ENCODE assay signal across 30 cellular contexts in genomic region chr14:102708494-102708893, GRCh38.
DNase-seq lines count a peak whose midpoint lies in the region; ATAC-seq and TF ChIP-seq lines count a peak whose summit lies in the region.
"Had no signal": no experiment of that assay in that cellular context is flagged by ENCODE, and none has a peak within 500 bp of the region (broad histone marks: within the 10 kb centered on the region; RNA-seq: fewer than 3 reads in every experiment).

No MANE protein-coding gene starts in this region.

- H3K27me3 Mint-ChIP-seq in MCF 10A (ENCODE audit: insufficient read depth, unreplicated experiment), result no peaks in the 10 kb centered on the region
- H3K27me3 Mint-ChIP-seq: activated CD4-positive, alpha-beta T cell treated with anti-CD3 and anti-CD28 coated beads, Interleukin-2, amount 10 ng/mL, durations not matched to agents 24 days and 14 days; CD4-positive, CD25-positive, alpha-beta regulatory T cell had no signal

- H3K4me1 ChIP-seq in breast epithelium, result no peaks in the 10 kb centered on the region

- no peak overlapping the region for H3K27ac ChIP-seq in breast epithelium
- H3K27ac ChIP-seq: coronary artery, ovary had no signal

- intact Hi-C loops in MCF 10A (cut with micrococcal nuclease) (no loop called here), breast epithelium (cut with DNase I; ENCODE audit: low total_unique reads) (no loop called here)

- H3K36me3 Mint-ChIP-seq in MCF 10A (ENCODE audit: insufficient read depth, unreplicated experiment), result peaks cover 81% of the 10 kb centered on the region

- no peak overlapping the region for H3K4me3 Mint-ChIP-seq in MCF 10A (ENCODE audit: unreplicated experiment)
- H3K4me3 Mint-ChIP-seq: activated CD4-positive, alpha-beta T cell treated with anti-CD3 and anti-CD28 coated beads, Interleukin-2, amount 10 ng/mL, durations not matched to agents 24 days and 14 days; CD4-positive, CD25-positive, alpha-beta regulatory T cell; nephron had no signal

- TF ChIP-seq CTCF in MCF 10A (IDR thresholded peaks at IDR 0.05; ENCODE audit: unreplicated experiment) (no peak), breast epithelium (IDR thresholded peaks at IDR 0.05) (no peak)

- H3K9me3 ChIP-seq in breast epithelium, result no peaks in the 10 kb centered on the region
- H3K9me3 ChIP-seq: ovary had no signal

- H3K27me3 ChIP-seq in breast epithelium, result no peaks in the 10 kb centered on the region
- H3K27me3 ChIP-seq: ovary had no signal

- DNase-seq in MCF 10A (ENCODE audit: unreplicated experiment) (no peak), breast epithelium (ENCODE audit: low spot score in 2 of 2) (no peak), left kidney (ENCODE audit: low read depth, low spot score) (peak; percentile 50), DMS53 (lab: John Stamatoyannopoulos, UW) (no peak), NCI-H82 (lab: John Stamatoyannopoulos, UW) (no peak), CD1c-positive myeloid dendritic cell (ENCODE audit: extremely low spot score) (no peak)
- no peak for DNase-seq in activated naive CD4-positive, alpha-beta T cell (lab: John Stamatoyannopoulos, UW)
- DNase-seq: activated CD4-positive, alpha-beta T cell treated with anti-CD3 and anti-CD28 coated beads, Interleukin-2, amount 10 ng/mL, durations not matched to agents 24 days and 14 days; activated effector memory CD4-positive, alpha-beta T cell treated with Interleukin-2 at 50 U/mL for 16 hours; Calu3; CD4-positive, CD25-positive, alpha-beta regulatory T cell; DMS79 treated with DMSO at 0.1 percent for 48 hours; effector CD8-positive, alpha-beta T cell; GDM1; H7; hypothalamus; IMR-90; left cardiac atrium; mammary epithelial cell; MV-4-11; NCI-H1436; NCI-H2081 treated with DMSO at 0.1 percent for 48 hours; ovary; stimulated activated CD4-positive, alpha-beta T cell treated with anti-CD3 and anti-CD28 coated beads, Interleukin-15, amount 100 ng/mL, for 24 hours; stimulated activated CD4-positive, alpha-beta T cell treated with anti-CD3 and anti-CD28 coated beads, Interleukin-4, amount 100 ng/mL, for 4 hours; substantia nigra; trophoblast cell had no signal

- no peaks in the 10 kb centered on the region for H3K9me3 Mint-ChIP-seq in MCF 10A (ENCODE audit: unreplicated experiment)
- H3K9me3 Mint-ChIP-seq: activated CD4-positive, alpha-beta T cell treated with anti-CD3 and anti-CD28 coated beads, Interleukin-2, amount 10 ng/mL, durations not matched to agents 24 days and 14 days; CD4-positive, CD25-positive, alpha-beta regulatory T cell had no signal

- POLR2A ChIA-PET in MCF 10A (lab: Yijun Ruan, JAX), result interaction anchor here (0.7 kb wide), 2 partner anchors 12 to 14 kb away, joined by 3 read pairs; no protein-coding TSS in a partner anchor

- BruUV-seq in MCF 10A (replicated peaks; lab: Mats Ljungman, UMichigan), result no TSS peak

- H3K4me1 Mint-ChIP-seq in MCF 10A (ENCODE audit: insufficient read depth, unreplicated experiment), result no peaks in the 10 kb centered on the region
- H3K4me1 Mint-ChIP-seq: activated CD4-positive, alpha-beta T cell treated with anti-CD3 and anti-CD28 coated beads, Interleukin-2, amount 10 ng/mL, durations not matched to agents 24 days and 14 days; CD4-positive, CD25-positive, alpha-beta regulatory T cell; nephron had no signal

- CTCF ChIA-PET in MCF 10A (lab: Yijun Ruan, JAX), result interaction anchor here (1.2 kb wide), 1 partner anchor 184 kb away, joined by 6 read pairs; no protein-coding TSS in a partner anchor

- H3K4me3 ChIP-seq in breast epithelium, result no peak overlapping the region
- H3K4me3 ChIP-seq: coronary artery, ovary had no signal

- ATAC-seq in HG02759 (IDR thresholded peaks at IDR 0.05; ENCODE audit: unreplicated experiment), result peak; percentile 57
- ATAC-seq: left cardiac atrium had no signal

- TF ChIP-seq POLR2A in breast epithelium (IDR thresholded peaks at IDR 0.05), result no peak

- no peaks in the 10 kb centered on the region for H3K36me3 ChIP-seq in breast epithelium
- H3K36me3 ChIP-seq: ovary had no signal

- peak overlapping the region; percentile 42 for H3K27ac Mint-ChIP-seq in MCF 10A (ENCODE audit: low read depth, unreplicated experiment)
- H3K27ac Mint-ChIP-seq: activated CD4-positive, alpha-beta T cell treated with anti-CD3 and anti-CD28 coated beads, Interleukin-2, amount 10 ng/mL, durations not matched to agents 24 days and 14 days; CD4-positive, CD25-positive, alpha-beta regulatory T cell; nephron had no signal
